1 cellular context compared by ENCODE assay signal in genomic region chr6:167146977-167147376, GRCh38.
TF ChIP-seq lines count a peak whose summit lies in the region.

No MANE protein-coding gene starts in this region.

TF ChIP-seq in WTC11, 78 proteins besides CTCF, POLR2A, EP300 and RAD21 (continued from another document):
- no peak for TF ChIP-seq AR (CRISPR knock-in tag; IDR thresholded peaks at IDR 0.05)
- TF ChIP-seq EMX1 (CRISPR knock-in tag; IDR thresholded peaks at IDR 0.05): no peak
- TF ChIP-seq TP53 (CRISPR knock-in tag; IDR thresholded peaks at IDR 0.05): no peak; the same call in 1 of the 2 replicates
- TF ChIP-seq MAX (CRISPR knock-in tag; IDR thresholded peaks at IDR 0.05): peak; percentile 70
- TF ChIP-seq FOXP1 (CRISPR knock-in tag; IDR thresholded peaks at IDR 0.05; ENCODE audit: borderline replicate concordance): peak; percentile 43; the same call in 1 of the 2 replicates
- TF ChIP-seq ZNF317 (CRISPR knock-in tag; IDR thresholded peaks at IDR 0.05; ENCODE audit: borderline replicate concordance, low read depth): no peak
- no peak for TF ChIP-seq ZNF219 (CRISPR knock-in tag; IDR thresholded peaks at IDR 0.05; ENCODE audit: borderline replicate concordance)
- TF ChIP-seq CBFB (CRISPR knock-in tag; IDR thresholded peaks at IDR 0.05; ENCODE audit: low read depth): no peak
- TF ChIP-seq FOXJ3 (CRISPR knock-in tag; IDR thresholded peaks at IDR 0.05; ENCODE audit: borderline replicate concordance): no peak
- TF ChIP-seq E2F1 (CRISPR knock-in tag; IDR thresholded peaks at IDR 0.05): no peak
- TF ChIP-seq ATF6 (CRISPR knock-in tag; IDR thresholded peaks at IDR 0.05): no peak
- TF ChIP-seq ARID4B (CRISPR knock-in tag; IDR thresholded peaks at IDR 0.05; ENCODE audit: borderline replicate concordance): no peak
- TF ChIP-seq ZNF423 (CRISPR knock-in tag; IDR thresholded peaks at IDR 0.05): peak; percentile 48; the same call in 1 of the 2 replicates
- TF ChIP-seq ZSCAN18 (CRISPR knock-in tag; IDR thresholded peaks at IDR 0.05): no peak
- no peak for TF ChIP-seq ZNF121 (CRISPR knock-in tag; IDR thresholded peaks at IDR 0.05)
- 0 out of 2 replicates have a peak, but pooled peaks have one; percentile 62 for TF ChIP-seq TEAD1 (CRISPR knock-in tag; IDR thresholded peaks at IDR 0.05)
- TF ChIP-seq ELF4 (CRISPR knock-in tag; IDR thresholded peaks at IDR 0.05; ENCODE audit: low read depth): no peak
- TF ChIP-seq USF1 (CRISPR knock-in tag; IDR thresholded peaks at IDR 0.05): peak; percentile 13; the same call in 1 of the 2 replicates
- TF ChIP-seq NFE2L1 (CRISPR knock-in tag; IDR thresholded peaks at IDR 0.05): no peak; the same call in 1 of the 2 replicates
- no peak for TF ChIP-seq PRRX2 (CRISPR knock-in tag; IDR thresholded peaks at IDR 0.05)
TF ChIP-seq in WTC11: peak in this region for 10.
